17 cellular contexts compared by ENCODE assay signal in the genomic region with DNA sequence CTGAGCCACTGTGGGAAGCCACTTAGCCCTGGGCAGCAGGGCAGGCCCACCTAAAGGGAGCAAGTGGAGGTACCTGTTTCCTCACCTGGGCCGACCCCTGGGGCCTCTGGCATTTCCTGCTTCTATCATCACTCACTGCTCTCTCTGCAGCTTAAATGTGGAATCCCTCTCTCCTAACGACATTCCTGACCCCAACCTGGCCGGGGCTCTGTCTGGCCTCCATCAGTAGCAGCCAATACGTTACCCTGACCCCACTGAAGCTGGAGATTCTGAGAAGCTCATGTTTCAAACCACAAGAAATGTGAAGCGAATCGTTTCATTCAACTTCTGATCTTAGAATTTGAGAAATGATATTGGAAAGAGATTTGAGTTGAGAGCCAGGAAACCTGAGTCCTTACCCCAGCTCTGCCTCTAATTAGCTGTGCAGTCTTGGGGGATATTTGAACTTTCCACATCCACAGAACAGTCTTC. TPM values are rescaled to one million over a fixed set of nuclear protein-coding genes. Genes with fewer than 3 reads are reported as not detected.
DNase-seq lines count a peak whose midpoint lies in the region; ATAC-seq, FAIRE-seq and TF ChIP-seq lines count a peak whose summit lies in the region.
"Had no signal": no experiment of that assay in that cellular context is flagged by ENCODE, and none has a peak within 500 bp of the region (broad histone marks: within the 10 kb centered on the region; RNA-seq: fewer than 3 reads in every experiment).

No MANE protein-coding gene starts in this region.

- peaks cover 6 to 21% (median 16%) of the 10 kb centered on the region in 5 experiments for H3K9me3 Mint-ChIP-seq in brain

- no peak for TF ChIP-seq POLR2A in vagina (IDR thresholded peaks at IDR 0.05)

- peak overlapping the region in 4 of 5 experiments; percentile 18 to 84 (median 76) for H3K27ac Mint-ChIP-seq in brain
- H3K27ac Mint-ChIP-seq: activated naive CD4-positive, alpha-beta T cell treated with anti-CD3 and anti-CD28 coated beads for 36 hours; stimulated activated naive B cell treated with anti-CD40 and anti-IgM and Interleukin-4, amounts not matched to agents 10 μg/mL and 1 μg/mL and 100 μg/mL, for 72 hours had no signal

- H3K36me3 ChIP-seq in cardiac muscle cell = no peaks in the 10 kb centered on the region
- no peaks in the 10 kb centered on the region for H3K36me3 ChIP-seq in heart right ventricle
- no peaks in the 10 kb centered on the region for H3K36me3 ChIP-seq in vagina
- H3K36me3 ChIP-seq: lower lobe of right lung had no signal

- peaks cover 2% of the 10 kb centered on the region for H3K27me3 Mint-ChIP-seq in brain
- H3K27me3 Mint-ChIP-seq: stimulated activated naive B cell treated with anti-CD40 and anti-IgM and Interleukin-4, amounts not matched to agents 10 μg/mL and 1 μg/mL and 100 μg/mL, for 72 hours had no signal

- H3K27me3 ChIP-seq in cardiac muscle cell (no peaks in the 10 kb centered on the region), heart right ventricle (no peaks in the 10 kb centered on the region), vagina (no peaks in the 10 kb centered on the region)

- peaks cover 21% of the 10 kb centered on the region for H3K36me3 Mint-ChIP-seq in brain

- ATAC-seq in heart right ventricle (no peak), HG03432 (IDR thresholded peaks at IDR 0.05; ENCODE audit: unreplicated experiment) (no peak)
- ATAC-seq: lower lobe of right lung; stimulated activated naive B cell treated with anti-CD40 and anti-IgM and Interleukin-4, amounts not matched to agents 10 μg/mL and 1 μg/mL and 100 μg/mL, for 72 hours had no signal

- peak in 1 of 2 donors; percentile 33 for DNase-seq in cardiac muscle cell (ENCODE audit: low read depth in 1 of 2, low spot score in 1 of 2)
- DNase-seq in heart right ventricle = no peak
- peak; percentile 77 for DNase-seq in iris pigment epithelial cell (ENCODE audit: low read depth)
- DNase-seq in vagina (ENCODE audit: extremely low spot score in 2 of 2) = no peak
- DNase-seq in cerebellar cortex (ENCODE audit: low spot score) = no peak
- no peak for DNase-seq in D721Med (ENCODE audit: insufficient read length, low spot score)
- DNase-seq: activated naive CD4-positive, alpha-beta T cell treated with anti-CD3 and anti-CD28 coated beads for 36 hours; cerebellar nuclear complex; lower lobe of right lung; NCI-H446; nucleus accumbens; OCI-M1; stimulated activated naive B cell treated with anti-CD40 and anti-IgM and Interleukin-4, amounts not matched to agents 10 μg/mL and 1 μg/mL and 100 μg/mL, for 72 hours had no signal

- TF ChIP-seq CTCF in cardiac muscle cell (IDR thresholded peaks at IDR 0.05; ENCODE audit: low read depth, low read length) (no peak), heart right ventricle (IDR thresholded peaks at IDR 0.05) (no peak), brain (conservative IDR thresholded peaks at IDR 0.05) (no peak), vagina (IDR thresholded peaks at IDR 0.05) (no peak), D721Med (IDR thresholded peaks at IDR 0.05; ENCODE audit: insufficient read depth, missing control alignments) (no peak)

- H3K4me3 Mint-ChIP-seq in brain = peak overlapping the region in 1 of 5 experiments; percentile 25
- H3K4me3 Mint-ChIP-seq: activated naive CD4-positive, alpha-beta T cell treated with anti-CD3 and anti-CD28 coated beads for 36 hours; stimulated activated naive B cell treated with anti-CD40 and anti-IgM and Interleukin-4, amounts not matched to agents 10 μg/mL and 1 μg/mL and 100 μg/mL, for 72 hours had no signal

- H3K9me3 ChIP-seq in cardiac muscle cell (ENCODE audit: low read depth) (no peaks in the 10 kb centered on the region), heart right ventricle (peaks cover 0 to 22% (median 11%) of the 10 kb centered on the region in 11 donors), vagina (no peaks in the 10 kb centered on the region)

- H3K4me1 Mint-ChIP-seq in brain = peaks cover 42% of the 10 kb centered on the region

- 65 to 66% methylated on average over 6 of the region's 6 CpGs for WGBS in heart right ventricle, 2 donors

- no peak for FAIRE-seq in D721Med (lab: Jason Lieb, UNC)
- FAIRE-seq: urothelium cell line had no signal

- intact Hi-C loops in heart right ventricle (cut with DNase I) = no loop called here
- intact Hi-C loops in vagina (cut with DNase I) = no loop called here

- H3K4me1 ChIP-seq in cardiac muscle cell (ENCODE audit: low read depth) (peaks cover 12% of the 10 kb centered on the region), heart right ventricle (peaks cover 10 to 55% (median 41%) of the 10 kb centered on the region in 9 donors), vagina (peaks cover 30% of the 10 kb centered on the region)

- H3K27ac ChIP-seq in cardiac muscle cell = peak overlapping the region; percentile 31
- peak overlapping the region in 4 of 10 donors; percentile 8 to 78 (median 34) for H3K27ac ChIP-seq in heart right ventricle
- H3K27ac ChIP-seq in vagina = peak overlapping the region; percentile 70
- H3K27ac ChIP-seq: KMS-11, lower lobe of right lung had no signal

- H3K4me3 ChIP-seq in cardiac muscle cell (no peak overlapping the region), heart right ventricle (no peak overlapping the region), vagina (no peak overlapping the region)
- H3K4me3 ChIP-seq: lower lobe of right lung had no signal

RNA-seq across cellular contexts. Expression of a gene that starts 39.9 kb away (rescaled TPM):
- total RNA-seq in cardiac muscle cell (32.8 and 61.3 TPM in 2 replicates), heart right ventricle (10 to 100 TPM; 31.6 to 73.7 (median 43.4) TPM), vagina (88.4 TPM)
- polyA plus RNA-seq in cardiac muscle cell (33.2 and 39.1 TPM in 2 replicates), heart right ventricle (10 to 100 TPM; 32.0 to 45.3 TPM), brain (ENCODE audit: insufficient read depth, low read depth, low replicate concordance) (31.3 TPM)
